In genomic region chr6:91804981-91805380, GRCh38 we compare ENCODE assay signal across 23 cellular contexts.
A peak's percentile ranks its signal among the peaks of the same experiment; 100 is the strongest.
DNase-seq lines count a peak whose midpoint lies in the region; ATAC-seq and TF ChIP-seq lines count a peak whose summit lies in the region.
"Had no signal": no experiment of that assay in that cellular context is flagged by ENCODE, and none has a peak within 500 bp of the region (broad histone marks: within the 10 kb centered on the region; RNA-seq: fewer than 3 reads in every experiment).

No MANE protein-coding gene starts in this region.

- DNase-seq in SK-N-DZ (ENCODE audit: low spot score) (peak; percentile 95), amniotic epithelial cell (ENCODE audit: low read depth) (peak; percentile 2), fibroblast of villous mesenchyme (ENCODE audit: low read depth) (peak; percentile 23), NCI-H2196 treated with DMSO at 0.1 percent for 48 hours (lab: John Stamatoyannopoulos, UW; ENCODE audit: unreplicated experiment) (no peak)
- DNase-seq in activated T-cell treated with anti-CD3 and anti-CD28 coated beads, Interleukin-2, amount 50 U/mL, for 48 hours: no peak
- DNase-seq: 8988T; ACHN; BE2C; C1 segment of cervical spinal cord; CD4-positive, alpha-beta memory T cell; CD4-positive, CD25-positive, alpha-beta regulatory T cell; CD8-positive, alpha-beta memory T cell; COR-L47; DMS 273 treated with DMSO at 0.1 percent for 48 hours; DMS153; DMS53; DMS79; DND-41; EL; GDM1 had no signal

- ATAC-seq in GM18511 (IDR thresholded peaks at IDR 0.05; ENCODE audit: unreplicated experiment): no peak
- ATAC-seq: GM12878 had no signal

- H3K4me3 ChIP-seq in fibroblast of villous mesenchyme (ENCODE audit: low read depth, low read length): no peak overlapping the region
- H3K4me3 ChIP-seq: BLaER1, GM12878 had no signal

- TF ChIP-seq CTCF in fibroblast of villous mesenchyme (IDR thresholded peaks at IDR 0.05; ENCODE audit: insufficient read depth, low read depth, low read length): no peak

Comparison
In these comparisons a context has a peak if more than half of its experiments do, and no peak if none do; other contexts are left out.
1. DNase-seq: peak in SK-N-DZ (single experiment), amniotic epithelial cell (single experiment) and fibroblast of villous mesenchyme (single experiment); none in activated T-cell treated with anti-CD3 and anti-CD28 coated beads, Interleukin-2, amount 50 U/mL, for 48 hours (0 of 2) and NCI-H2196 treated with DMSO at 0.1 percent for 48 hours (single experiment).